ENCODE assay signal across 10 cellular contexts in genomic region chr22:22709719-22710445, GRCh38.
DNase-seq lines count a peak whose midpoint lies in the region; ATAC-seq, FAIRE-seq and TF ChIP-seq lines count a peak whose summit lies in the region.
"Had no signal": no experiment of that assay in that cellular context is flagged by ENCODE, and none has a peak within 500 bp of the region (broad histone marks: within the 10 kb centered on the region; RNA-seq: fewer than 3 reads in every experiment).

No MANE protein-coding gene starts in this region.

- H3K4me1 Mint-ChIP-seq in MCF 10A (ENCODE audit: insufficient read depth, unreplicated experiment), result no peaks in the 10 kb centered on the region
- H3K4me1 Mint-ChIP-seq: CD4-positive, CD25-positive, alpha-beta regulatory T cell had no signal

- H3F3A ChIP-seq in PC-3 (ENCODE audit: low read length, unreplicated experiment), result no peaks in the 10 kb centered on the region

- peak; percentile 46 for DNase-seq in MCF 10A (ENCODE audit: unreplicated experiment)
- no peak for DNase-seq in breast epithelium (ENCODE audit: low spot score in 2 of 2)
- DNase-seq in PC-3, result peak; percentile 18
- no peak for DNase-seq in fibroblast of lung (ENCODE audit: low read depth in 2 of 2)
- peak; percentile 39 for DNase-seq in urothelium cell line (ENCODE audit: low spot score)
- DNase-seq in NOMO-1 treated with dmso at 0.1 percent for 144 hours (lab: John Stamatoyannopoulos, UW; ENCODE audit: unreplicated experiment), result no peak

- no peak overlapping the region for H3K4me3 Mint-ChIP-seq in MCF 10A (ENCODE audit: unreplicated experiment)
- H3K4me3 Mint-ChIP-seq: CD4-positive, CD25-positive, alpha-beta regulatory T cell had no signal

- no peaks in the 10 kb centered on the region for H3K27me3 ChIP-seq in breast epithelium
- H3K27me3 ChIP-seq in PC-3 (ENCODE audit: low read length), result no peaks in the 10 kb centered on the region
- H3K27me3 ChIP-seq in fibroblast of lung (ENCODE audit: control insufficient read depth, insufficient read depth, low read length), result no peaks in the 10 kb centered on the region

- H3K27ac ChIP-seq in breast epithelium, result no peak overlapping the region
- H3K27ac ChIP-seq in PC-3 (ENCODE audit: low read length), result no peak overlapping the region
- H3K27ac ChIP-seq in fibroblast of lung (ENCODE audit: insufficient read depth, low read length), result no peak overlapping the region

- no peaks in the 10 kb centered on the region for H3K9me3 Mint-ChIP-seq in MCF 10A (ENCODE audit: unreplicated experiment)
- H3K9me3 Mint-ChIP-seq: CD4-positive, CD25-positive, alpha-beta regulatory T cell had no signal

- ATAC-seq in PC-3 (no peak), HG03521 (IDR thresholded peaks at IDR 0.05; ENCODE audit: unreplicated experiment) (no peak), HG02970 (IDR thresholded peaks at IDR 0.05; ENCODE audit: low FRiP score, unreplicated experiment) (no peak)
- ATAC-seq: Right ventricle myocardium inferior had no signal

- H3K36me3 ChIP-seq in breast epithelium (no peaks in the 10 kb centered on the region), PC-3 (ENCODE audit: low read depth, low read length) (no peaks in the 10 kb centered on the region), fibroblast of lung (ENCODE audit: control insufficient read depth, insufficient read depth, low read length) (no peaks in the 10 kb centered on the region)

- H3K79me2 ChIP-seq in PC-3 (ENCODE audit: low read length) (no peaks in the 10 kb centered on the region), fibroblast of lung (ENCODE audit: control insufficient read depth, insufficient read depth, low read length) (no peaks in the 10 kb centered on the region)

- H3K4me3 ChIP-seq in breast epithelium (no peak overlapping the region), PC-3 (ENCODE audit: low read length) (no peak overlapping the region), fibroblast of lung (replicated peaks in 1 of 4; ENCODE audit: control extremely low read depth in 1 of 4, insufficient read depth in 1 of 4, low read depth in 3 of 4, low read length in 4 of 4) (no peak overlapping the region)

- H3K9ac ChIP-seq in PC-3 (ENCODE audit: low read length) (no peak overlapping the region), fibroblast of lung (ENCODE audit: insufficient read depth, low read length) (no peak overlapping the region)

- TF ChIP-seq CTCF in MCF 10A (IDR thresholded peaks at IDR 0.05; ENCODE audit: unreplicated experiment), result peak; percentile 36
- TF ChIP-seq CTCF in breast epithelium (IDR thresholded peaks at IDR 0.05), result no peak
- peak; percentile 47 for TF ChIP-seq CTCF in PC-3 (conservative IDR thresholded peaks at IDR 0.05; ENCODE audit: low read depth, low read length)
- peak; percentile 17 to 38 for TF ChIP-seq CTCF in fibroblast of lung (conservative IDR thresholded peaks at IDR 0.05 in 1 of 2, IDR thresholded peaks at IDR 0.05 in 1 of 2; ENCODE audit: low read depth in 1 of 2, low read length in 2 of 2)

- POLR2A ChIA-PET in MCF 10A (lab: Yijun Ruan, JAX), result interaction anchor here (0.6 to 0.8 kb wide), 3 partner anchors 19 to 68 kb away, joined by 3 to 4 read pairs (median 3); no protein-coding TSS in a partner anchor
- POLR2A ChIA-PET in PC-3 (lab: Charles Lee; ENCODE audit: unreplicated experiment), result no interaction called here

- H3K9me3 ChIP-seq in breast epithelium (no peaks in the 10 kb centered on the region), PC-3 (ENCODE audit: low read length) (no peaks in the 10 kb centered on the region), fibroblast of lung (ENCODE audit: control insufficient read depth, insufficient read depth, low read depth, low read length) (no peaks in the 10 kb centered on the region)

- no peak for FAIRE-seq in urothelium cell line (lab: Jason Lieb, UNC)

- H4K20me1 ChIP-seq in PC-3 (ENCODE audit: low read length) (no peaks in the 10 kb centered on the region), fibroblast of lung (ENCODE audit: control insufficient read depth, extremely low read depth, insufficient read depth, low read length) (no peaks in the 10 kb centered on the region)

- no peak for TF ChIP-seq POLR2A in breast epithelium (IDR thresholded peaks at IDR 0.05)

- H3K27ac Mint-ChIP-seq in MCF 10A (ENCODE audit: low read depth, unreplicated experiment), result peak overlapping the region; percentile 59

- no peak overlapping the region for H2AFZ ChIP-seq in PC-3 (ENCODE audit: low read length)
- no peak overlapping the region for H2AFZ ChIP-seq in fibroblast of lung (ENCODE audit: low read length)

- no peaks in the 10 kb centered on the region for H3K9me2 ChIP-seq in PC-3 (replicated peaks; ENCODE audit: low read length)

- H3K36me3 Mint-ChIP-seq in MCF 10A (ENCODE audit: insufficient read depth, unreplicated experiment), result no peaks in the 10 kb centered on the region
- H3K36me3 Mint-ChIP-seq: CD4-positive, CD25-positive, alpha-beta regulatory T cell had no signal

- intact Hi-C loops in MCF 10A (cut with micrococcal nuclease), result loop anchor here (1.0 kb wide), 1 partner anchor 38 kb away; no protein-coding TSS in a partner anchor
- intact Hi-C loops in breast epithelium (cut with DNase I; ENCODE audit: low total_unique reads), result no loop called here
- intact Hi-C loops in PC-3 (cut with micrococcal nuclease), result loop anchor here (5.0 kb wide), 1 partner anchor 37 kb away; no protein-coding TSS in a partner anchor

- BruUV-seq in MCF 10A (replicated peaks; lab: Mats Ljungman, UMichigan), result no TSS peak
- no TSS peak for BruUV-seq in PC-3 (replicated peaks; lab: Mats Ljungman, UMichigan)

- H3K4me1 ChIP-seq in breast epithelium, result no peaks in the 10 kb centered on the region
- H3K4me1 ChIP-seq in PC-3 (ENCODE audit: insufficient read depth, low read length), result peaks cover 30% of the 10 kb centered on the region
- H3K4me1 ChIP-seq in fibroblast of lung (ENCODE audit: control insufficient read depth, extremely low read depth, insufficient read depth, low read length), result no peaks in the 10 kb centered on the region

- CTCF ChIA-PET in MCF 10A (lab: Yijun Ruan, JAX), result interaction anchor here (0.6 to 3.6 kb wide), 35 partner anchors 8 to 1641 kb away, joined by 3 to 43 read pairs (median 4); no protein-coding TSS in a partner anchor
- CTCF ChIA-PET in PC-3 (lab: Charles Lee), result interaction anchor here (0.6 to 1.3 kb wide), 2 partner anchors 43 to 116 kb away, joined by 3 read pairs; no protein-coding TSS in a partner anchor

- H3K27me3 Mint-ChIP-seq in MCF 10A (ENCODE audit: insufficient read depth, unreplicated experiment), result no peaks in the 10 kb centered on the region

- H3K4me2 ChIP-seq in PC-3 (ENCODE audit: low read length) (no peak overlapping the region), fibroblast of lung (ENCODE audit: extremely low read depth, insufficient read depth, low read length) (no peak overlapping the region)

Comparison
In these comparisons a context has a peak if more than half of its experiments do, and no peak if none do; other contexts are left out.
1. DNase-seq: peak in MCF 10A (single experiment), PC-3 (single experiment) and urothelium cell line (single experiment); none in breast epithelium (0 of 2), fibroblast of lung (0 of 2) and NOMO-1 treated with dmso at 0.1 percent for 144 hours (single experiment).
2. CTCF ChIP-seq: peak in MCF 10A (single experiment), PC-3 (single experiment) and fibroblast of lung (2 of 2); none in breast epithelium (0 of 3).